Comparison of ENCODE assay signal across 19 cellular contexts in genomic region chr5:32964246-32964645, GRCh38.
DNase-seq lines count a peak whose midpoint lies in the region; FAIRE-seq and TF ChIP-seq lines count a peak whose summit lies in the region.
"Had no signal": no experiment of that assay in that cellular context is flagged by ENCODE, and none has a peak within 500 bp of the region (broad histone marks: within the 10 kb centered on the region; RNA-seq: fewer than 3 reads in every experiment).

No MANE protein-coding gene starts in this region.

- H2AFZ ChIP-seq in astrocyte (ENCODE audit: low read depth, low read length) = peak overlapping the region; percentile 24

- H3K27ac Mint-ChIP-seq in astrocyte (ENCODE audit: unreplicated experiment) = peak overlapping the region; percentile 43
- H3K27ac Mint-ChIP-seq in type B pancreatic cell = peak overlapping the region; percentile 19
- H3K27ac Mint-ChIP-seq: CD14-positive monocyte, immature natural killer cell had no signal

- H3K9me3 ChIP-seq in astrocyte (ENCODE audit: insufficient read depth, low read depth, low read length) = no peaks in the 10 kb centered on the region
- H3K9me3 ChIP-seq: breast epithelium, gastroesophageal sphincter, neutrophil, sigmoid colon, suprapubic skin had no signal

- H3K4me1 ChIP-seq in astrocyte (ENCODE audit: insufficient read depth, low read length) = no peaks in the 10 kb centered on the region
- H3K4me1 ChIP-seq: breast epithelium, gastroesophageal sphincter had no signal

- FAIRE-seq in HTR-8/SVneo (lab: Jason Lieb, UNC) = peak; percentile 91
- peak; percentile 59 for FAIRE-seq in astrocyte (lab: Jason Lieb, UNC)

- H3K36me3 Mint-ChIP-seq in astrocyte (ENCODE audit: low read depth, unreplicated experiment) (no peaks in the 10 kb centered on the region), type B pancreatic cell (no peaks in the 10 kb centered on the region)
- H3K36me3 Mint-ChIP-seq: CD14-positive monocyte had no signal

- H3K9me3 Mint-ChIP-seq in astrocyte (ENCODE audit: unreplicated experiment) (peaks cover 1% of the 10 kb centered on the region), type B pancreatic cell (no peaks in the 10 kb centered on the region)

- no peak overlapping the region for H3K9ac ChIP-seq in astrocyte (ENCODE audit: low read length)

- H3K79me2 ChIP-seq in astrocyte (ENCODE audit: insufficient read depth, low read length) = no peaks in the 10 kb centered on the region

- H3K4me1 Mint-ChIP-seq in astrocyte (ENCODE audit: low read depth, unreplicated experiment) (peaks cover 7% of the 10 kb centered on the region), type B pancreatic cell (ENCODE audit: unreplicated experiment) (peaks cover 14% of the 10 kb centered on the region)
- H3K4me1 Mint-ChIP-seq: CD14-positive monocyte, immature natural killer cell had no signal

- no peak for TF ChIP-seq CTCF in astrocyte (IDR thresholded peaks at IDR 0.05; ENCODE audit: insufficient read depth, low read depth, low read length)
- TF ChIP-seq CTCF in type B pancreatic cell (conservative IDR thresholded peaks at IDR 0.05) = no peak

- peak overlapping the region; percentile 1 for H3K27ac ChIP-seq in astrocyte (ENCODE audit: low read depth, low read length)
- H3K27ac ChIP-seq: breast epithelium, gastroesophageal sphincter, neutrophil, RWPE1, sigmoid colon, suprapubic skin had no signal

- H3K4me3 ChIP-seq in astrocyte (ENCODE audit: insufficient read depth, low read depth, low read length) = no peak overlapping the region
- H3K4me3 ChIP-seq: breast epithelium, gastroesophageal sphincter, sigmoid colon, suprapubic skin had no signal

- H4K20me1 ChIP-seq in astrocyte (ENCODE audit: insufficient read depth, low read length) = no peaks in the 10 kb centered on the region

- H3K4me2 ChIP-seq in astrocyte (ENCODE audit: low read length) = peak overlapping the region; percentile 5

- DNase-seq in HTR-8/SVneo (ENCODE audit: insufficient read length, low spot score) (no peak), astrocyte (ENCODE audit: low read depth) (peak; percentile 28), iPS DF 4.7 (ENCODE audit: extremely low read depth, low spot score) (peak; percentile 19), type B pancreatic cell (ENCODE audit: extremely low spot score, unreplicated experiment) (no peak), NCI-H1436 (lab: John Stamatoyannopoulos, UW) (no peak), NCI-H82 treated with DMSO at 0.1 percent for 48 hours (lab: John Stamatoyannopoulos, UW; ENCODE audit: unreplicated experiment) (no peak), NCI-H2196 treated with DMSO at 0.1 percent for 48 hours (lab: John Stamatoyannopoulos, UW; ENCODE audit: unreplicated experiment) (no peak)
- DNase-seq: activated CD8-positive, alpha-beta memory T cell treated with anti-CD3 and anti-CD28 coated beads, Interleukin-2, amount 50 U/mL, for 48 hours; activated naive CD4-positive, alpha-beta T cell treated with anti-CD3 and anti-CD28 coated beads, Interleukin-2, amount 50 U/mL, for 16 hours; effector CD4-positive, alpha-beta T cell; GOT3; immature natural killer cell; sigmoid colon had no signal

- H3K36me3 ChIP-seq in astrocyte (ENCODE audit: insufficient read depth, low read length) = no peaks in the 10 kb centered on the region
- H3K36me3 ChIP-seq: breast epithelium, gastroesophageal sphincter, neutrophil, sigmoid colon, suprapubic skin had no signal

- H3K27me3 Mint-ChIP-seq in astrocyte (ENCODE audit: low read depth, unreplicated experiment) (no peaks in the 10 kb centered on the region), type B pancreatic cell (no peaks in the 10 kb centered on the region)

- H3K4me3 Mint-ChIP-seq in astrocyte (ENCODE audit: unreplicated experiment) (no peak overlapping the region), type B pancreatic cell (no peak overlapping the region)
- H3K4me3 Mint-ChIP-seq: CD14-positive monocyte, immature natural killer cell had no signal

- no peaks in the 10 kb centered on the region for H3K27me3 ChIP-seq in astrocyte (ENCODE audit: insufficient read depth, low read length)
- H3K27me3 ChIP-seq: breast epithelium, gastroesophageal sphincter, neutrophil, sigmoid colon, suprapubic skin had no signal

Comparison
In these comparisons a context has a peak if more than half of its experiments do, and no peak if none do; other contexts are left out.
1. DNase-seq: peak in astrocyte (single experiment) and iPS DF 4.7 (single experiment); none in HTR-8/SVneo (single experiment), type B pancreatic cell (single experiment), NCI-H1436 (single experiment), NCI-H82 treated with DMSO at 0.1 percent for 48 hours (single experiment) and NCI-H2196 treated with DMSO at 0.1 percent for 48 hours (single experiment).